ENCODE assay signal across 20 cellular contexts in genomic region chr1:5758000-5758858, GRCh38.
A peak's percentile ranks its signal among the peaks of the same experiment; 100 is the strongest.
DNase-seq lines count a peak whose midpoint lies in the region; ATAC-seq and TF ChIP-seq lines count a peak whose summit lies in the region.
"Had no signal": no experiment of that assay in that cellular context is flagged by ENCODE, and none has a peak within 500 bp of the region (broad histone marks: within the 10 kb centered on the region; RNA-seq: fewer than 3 reads in every experiment).

No MANE protein-coding gene starts in this region.

- peaks cover 14% of the 10 kb centered on the region for H3K27me3 Mint-ChIP-seq in activated T-cell treated with anti-CD3 and anti-CD28 coated beads, Interleukin-2, amount 50 U/mL, for 24 hours
- H3K27me3 Mint-ChIP-seq: activated CD4-positive, alpha-beta T cell treated with anti-CD3 and anti-CD28 coated beads, Interleukin-2, amount 10 ng/mL, durations not matched to agents 7 days and 5 days had no signal

- H3K9me3 ChIP-seq in RWPE2 (ENCODE audit: severe bottlenecking) (no peaks in the 10 kb centered on the region), neuronal stem cell (replicated peaks in 1 of 2; ENCODE audit: control insufficient read depth in 2 of 2, insufficient read depth in 1 of 2, low read depth in 1 of 2, low read length in 2 of 2) (no peaks in the 10 kb centered on the region), stomach (peaks cover 0 to 18% (median 3%) of the 10 kb centered on the region in 4 donors)
- H3K9me3 ChIP-seq: lower lobe of right lung, SJCRH30, uterus had no signal

- peak overlapping the region; percentile 83 for H2AK5ac ChIP-seq in neuronal stem cell (ENCODE audit: low read depth, low read length)

- H3K9me3 Mint-ChIP-seq in activated T-cell treated with anti-CD3 and anti-CD28 coated beads, Interleukin-2, amount 50 U/mL, for 24 hours: peaks cover 5% of the 10 kb centered on the region

- H3K27me3 ChIP-seq in RWPE2 (ENCODE audit: insufficient read depth, poor library complexity, severe bottlenecking) (peaks cover 4% of the 10 kb centered on the region), neuronal stem cell (ENCODE audit: control insufficient read depth in 3 of 3, insufficient read depth in 3 of 3, low read depth in 1 of 3, low read length in 3 of 3) (peaks cover 0 to 27% (median 0%) of the 10 kb centered on the region in 3 experiments), stomach (peaks cover 0 to 52% (median 0%) of the 10 kb centered on the region in 3 donors)
- H3K27me3 ChIP-seq: uterus had no signal

- H3K36me3 ChIP-seq in RWPE2 (ENCODE audit: low read depth) (no peaks in the 10 kb centered on the region), neuronal stem cell (replicated peaks in 1 of 2; ENCODE audit: control insufficient read depth in 2 of 2, insufficient read depth in 2 of 2, low read length in 2 of 2) (no peaks in the 10 kb centered on the region), stomach (no peaks in the 10 kb centered on the region)
- H3K36me3 ChIP-seq: lower lobe of right lung, SJCRH30, uterus had no signal

- H3K4me3 ChIP-seq in RWPE2 (ENCODE audit: severe bottlenecking) (no peak overlapping the region), neuronal stem cell (ENCODE audit: low read length in 2 of 2) (peak overlapping the region in 1 of 2 donors; percentile 56), stomach (no peak overlapping the region)
- H3K4me3 ChIP-seq: lower lobe of right lung, SJCRH30, uterus had no signal

- H3K36me3 Mint-ChIP-seq in activated T-cell treated with anti-CD3 and anti-CD28 coated beads, Interleukin-2, amount 50 U/mL, for 24 hours (ENCODE audit: low read depth): no peaks in the 10 kb centered on the region

- no peak overlapping the region for H2BK15ac ChIP-seq in neuronal stem cell (ENCODE audit: low read length)

- H3K23ac ChIP-seq in neuronal stem cell (ENCODE audit: low read depth, low read length, poor library complexity): no peak overlapping the region

- H2BK12ac ChIP-seq in neuronal stem cell (ENCODE audit: low read length): peak overlapping the region; percentile 63

- H3K79me1 ChIP-seq in neuronal stem cell (ENCODE audit: low read depth, low read length): no peaks in the 10 kb centered on the region

- WGBS in neuronal stem cell (ENCODE audit: extremely low coverage in 2 of 2, insufficient read length in 2 of 2, insufficient replicate concordance in 1 of 2), 2 donors: no CpG with 5 or more reads among the region's 18 CpGs
- WGBS in stomach, 5 donors: 61 to 77% (median 70%) methylated on average over 15 to 18 of the region's 18 CpGs

- H3K27ac ChIP-seq in RWPE2 (ENCODE audit: poor library complexity, severe bottlenecking) (no peak overlapping the region), neuronal stem cell (replicated peaks; ENCODE audit: low read length) (no peak overlapping the region), stomach (no peak overlapping the region)
- H3K27ac ChIP-seq: 22Rv1, lower lobe of right lung, SJCRH30, uterus had no signal

- no peak for TF ChIP-seq CTCF in RWPE2 (IDR thresholded peaks at IDR 0.05; ENCODE audit: poor library complexity, severe bottlenecking)
- TF ChIP-seq CTCF in GM20000 (IDR thresholded peaks at IDR 0.05; ENCODE audit: extremely low read depth, missing control alignments): no peak
- no peak for TF ChIP-seq CTCF in stomach (IDR thresholded peaks at IDR 0.05)

- H3K9ac ChIP-seq in neuronal stem cell (ENCODE audit: low read depth, low read length, poor library complexity): peak overlapping the region; percentile 30

- H4K91ac ChIP-seq in neuronal stem cell (ENCODE audit: low read depth, low read length, poor library complexity): no peak overlapping the region

- H2BK120ac ChIP-seq in neuronal stem cell (ENCODE audit: low read depth, low read length): no peak overlapping the region

- H3K4me2 ChIP-seq in neuronal stem cell (ENCODE audit: insufficient read depth, low read length, poor library complexity, severe bottlenecking): no peak overlapping the region

- peak overlapping the region; percentile 75 for H3K18ac ChIP-seq in neuronal stem cell (ENCODE audit: low read length)

- no peak overlapping the region for H2BK5ac ChIP-seq in neuronal stem cell (ENCODE audit: low read length)

- intact Hi-C loops in stomach (cut with DNase I; ENCODE audit: low total_unique reads): no loop called here

- no peak overlapping the region for H3K4ac ChIP-seq in neuronal stem cell (ENCODE audit: low read length)

- no peak for TF ChIP-seq EP300 in stomach (IDR thresholded peaks at IDR 0.05)

- H3K27ac Mint-ChIP-seq in activated T-cell treated with anti-CD3 and anti-CD28 coated beads, Interleukin-2, amount 50 U/mL, for 24 hours: no peak overlapping the region
- H3K27ac Mint-ChIP-seq: activated CD4-positive, alpha-beta T cell treated with anti-CD3 and anti-CD28 coated beads, Interleukin-2, amount 10 ng/mL, durations not matched to agents 7 days and 5 days; T-helper 1 cell treated with Interleukin-12 subunit alpha and Interleukin-12 subunit beta and Interleukin-4 antibody, amounts not matched to agents 30 μg/mL and 1 μg/mL, for 36 hours had no signal

- peak overlapping the region; percentile 86 for H4K8ac ChIP-seq in neuronal stem cell (ENCODE audit: low read depth, low read length)

- ATAC-seq in RWPE2 (ENCODE audit: low read depth): no peak
- ATAC-seq: HepG2 had no signal

- no peaks in the 10 kb centered on the region for H3K4me1 Mint-ChIP-seq in activated T-cell treated with anti-CD3 and anti-CD28 coated beads, Interleukin-2, amount 50 U/mL, for 24 hours (ENCODE audit: low read depth)
- H3K4me1 Mint-ChIP-seq: activated CD4-positive, alpha-beta T cell treated with anti-CD3 and anti-CD28 coated beads, Interleukin-2, amount 10 ng/mL, durations not matched to agents 7 days and 5 days had no signal

- no peak for TF ChIP-seq POLR2A in stomach (IDR thresholded peaks at IDR 0.05)

- no peak overlapping the region for H3K4me3 Mint-ChIP-seq in activated T-cell treated with anti-CD3 and anti-CD28 coated beads, Interleukin-2, amount 50 U/mL, for 24 hours
- H3K4me3 Mint-ChIP-seq: activated CD4-positive, alpha-beta T cell treated with anti-CD3 and anti-CD28 coated beads, Interleukin-2, amount 10 ng/mL, durations not matched to agents 7 days and 5 days; T-helper 1 cell treated with Interleukin-12 subunit alpha and Interleukin-12 subunit beta and Interleukin-4 antibody, amounts not matched to agents 30 μg/mL and 1 μg/mL, for 36 hours had no signal

- H3K4me1 ChIP-seq in RWPE2 (ENCODE audit: insufficient read depth, poor library complexity, severe bottlenecking): no peaks in the 10 kb centered on the region
- H3K4me1 ChIP-seq in neuronal stem cell (ENCODE audit: control insufficient read depth in 2 of 2, insufficient read depth in 1 of 2, low read depth in 1 of 2, low read length in 2 of 2): no peaks in the 10 kb centered on the region
- no peaks in the 10 kb centered on the region for H3K4me1 ChIP-seq in stomach
- H3K4me1 ChIP-seq: lower lobe of right lung, SJCRH30, uterus had no signal

- peak; percentile 17 to 60 (median 56) for DNase-seq in NCI-H1417 (lab: John Stamatoyannopoulos, UW)
- no peak for DNase-seq in NCI-H1417 treated with DMSO at 0.1 percent for 48 hours (lab: John Stamatoyannopoulos, UW)
- DNase-seq in NCI-H1105 (lab: John Stamatoyannopoulos, UW): peak; percentile 27
- peak; percentile 27 for DNase-seq in RWPE2 (ENCODE audit: low spot score)
- DNase-seq in neuronal stem cell (ENCODE audit: low spot score): no peak
- DNase-seq in GM20000 (ENCODE audit: low spot score): no peak
- DNase-seq in activated T-cell treated with anti-CD3 and anti-CD28 coated beads, Interleukin-2, amount 50 U/mL, for 24 hours: no peak
- no peak for DNase-seq in stomach
- DNase-seq: activated CD4-positive, alpha-beta T cell treated with anti-CD3 and anti-CD28 coated beads, Interleukin-2, amount 10 ng/mL, durations not matched to agents 7 days and 5 days; AML-193; central memory CD4-positive, alpha-beta T cell; foreskin fibroblast; hippocampal formation; lower lobe of right lung; NCI-H1436 treated with DMSO at 0.1 percent for 48 hours; SJCRH30; uterus had no signal

- H3K14ac ChIP-seq in neuronal stem cell (ENCODE audit: low read length): peak overlapping the region; percentile 92

- no peak overlapping the region for H2AFZ ChIP-seq in neuronal stem cell (ENCODE audit: low read length)

Comparison
In these comparisons a context has a peak if more than half of its experiments do, and no peak if none do; other contexts are left out.
1. DNase-seq: peak in NCI-H1417 (3 of 3), NCI-H1105 (single experiment) and RWPE2 (single experiment); none in NCI-H1417 treated with DMSO at 0.1 percent for 48 hours (single experiment), neuronal stem cell (single experiment), GM20000 (single experiment), activated T-cell treated with anti-CD3 and anti-CD28 coated beads, Interleukin-2, amount 50 U/mL, for 24 hours (single experiment) and stomach (single experiment).